In genomic region chr16:11319529-11320146, GRCh38 we compare ENCODE assay signal across 15 cellular contexts. TPM values are rescaled to one million over a fixed set of nuclear protein-coding genes. Genes with fewer than 3 reads are reported as not detected.
A peak's percentile ranks its signal among the peaks of the same experiment; 100 is the strongest.
DNase-seq lines count a peak whose midpoint lies in the region; ATAC-seq lines count a peak whose summit lies in the region.
"Had no signal": no experiment of that assay in that cellular context is flagged by ENCODE, and none has a peak within 500 bp of the region (broad histone marks: within the 10 kb centered on the region; RNA-seq: fewer than 3 reads in every experiment).

No MANE protein-coding gene starts in this region.

- no peak overlapping the region for H2BK5ac ChIP-seq in mesenchymal stem cell (ENCODE audit: low read depth, low read length, poor library complexity, severe bottlenecking)

- intact Hi-C loops in Right ventricle myocardium inferior (cut with DNase I) = no loop called here

- no peak overlapping the region for H3K4ac ChIP-seq in mesenchymal stem cell (ENCODE audit: low read depth in 1 of 2, low read length in 2 of 2)

- H3K27me3 ChIP-seq in SJCRH30 (no peaks in the 10 kb centered on the region), mesenchymal stem cell (ENCODE audit: control insufficient read depth in 1 of 2, insufficient read depth in 1 of 2, low read length in 2 of 2) (no peaks in the 10 kb centered on the region)
- H3K27me3 ChIP-seq: transverse colon had no signal

- no peak overlapping the region for H3K27ac ChIP-seq in SJCRH30
- no peak overlapping the region for H3K27ac ChIP-seq in mesenchymal stem cell (ENCODE audit: low read length, poor library complexity, severe bottlenecking)
- H3K27ac ChIP-seq: coronary artery, transverse colon had no signal

- H2BK15ac ChIP-seq in mesenchymal stem cell (ENCODE audit: low read depth, poor library complexity, severe bottlenecking) = peak overlapping the region; percentile 29

- H3K9me3 ChIP-seq in SJCRH30 (replicated peaks) (no peaks in the 10 kb centered on the region), mesenchymal stem cell (ENCODE audit: control insufficient read depth, low read length) (no peaks in the 10 kb centered on the region)
- H3K9me3 ChIP-seq: transverse colon had no signal

- no peak overlapping the region for H2BK12ac ChIP-seq in mesenchymal stem cell (ENCODE audit: low read length in 2 of 2)

- peaks cover 2% of the 10 kb centered on the region for H3K79me1 ChIP-seq in mesenchymal stem cell (replicated peaks; ENCODE audit: low read length, poor library complexity, severe bottlenecking)

- no peak overlapping the region for H2BK120ac ChIP-seq in mesenchymal stem cell (ENCODE audit: low read depth, low read length)

- no peak overlapping the region for H3K4me2 ChIP-seq in mesenchymal stem cell (ENCODE audit: low read length, poor library complexity, severe bottlenecking)

- H4K8ac ChIP-seq in mesenchymal stem cell (ENCODE audit: low read length) = no peak overlapping the region

- no peak overlapping the region for H4K91ac ChIP-seq in mesenchymal stem cell (ENCODE audit: low read length)

- H3K4me3 ChIP-seq in SJCRH30 = no peak overlapping the region
- H3K4me3 ChIP-seq in mesenchymal stem cell (ENCODE audit: insufficient read depth in 1 of 2, low read depth in 1 of 2, low read length in 2 of 2) = no peak overlapping the region
- H3K4me3 ChIP-seq: coronary artery, transverse colon had no signal

- no peak overlapping the region for H3K18ac ChIP-seq in mesenchymal stem cell (ENCODE audit: low read depth in 1 of 2, low read length in 2 of 2)

- ATAC-seq in GM21619 (IDR thresholded peaks at IDR 0.05; ENCODE audit: unreplicated experiment) = no peak
- ATAC-seq in Right ventricle myocardium inferior = no peak
- no peak for ATAC-seq in GM19328 (IDR thresholded peaks at IDR 0.05; ENCODE audit: unreplicated experiment)

- H3K9ac ChIP-seq in mesenchymal stem cell (ENCODE audit: low read length) = no peak overlapping the region

- WGBS in mesenchymal stem cell = 78% methylated on average over 7 of the region's 8 CpGs

- H2AFZ ChIP-seq in mesenchymal stem cell (ENCODE audit: low read depth, low read length) = no peak overlapping the region

- H3K4me1 ChIP-seq in SJCRH30 = peaks cover 24% of the 10 kb centered on the region
- peaks cover 32% of the 10 kb centered on the region for H3K4me1 ChIP-seq in mesenchymal stem cell (ENCODE audit: control insufficient read depth, insufficient read depth, low read depth, low read length)
- H3K4me1 ChIP-seq: transverse colon had no signal

- H3K36me3 ChIP-seq in SJCRH30 (no peaks in the 10 kb centered on the region), mesenchymal stem cell (ENCODE audit: control insufficient read depth in 1 of 2, insufficient read depth in 2 of 2, low read depth in 1 of 2, low read length in 2 of 2) (no peaks in the 10 kb centered on the region)
- H3K36me3 ChIP-seq: transverse colon had no signal

- H3K23ac ChIP-seq in mesenchymal stem cell (ENCODE audit: low read length in 2 of 2) = no peak overlapping the region

- DNase-seq in NCI-H2196 (lab: John Stamatoyannopoulos, UW; ENCODE audit: unreplicated experiment) (peak; percentile 27), NCI-H2196 treated with DMSO at 0.1 percent for 48 hours (lab: John Stamatoyannopoulos, UW; ENCODE audit: unreplicated experiment) (no peak), GM03348 (ENCODE audit: low spot score) (peak; percentile 31), SJCRH30 (peak; percentile 50 to 69), mesenchymal stem cell (no peak), Right ventricle myocardium inferior (ENCODE audit: missing footprints) (no peak)
- DNase-seq: islet precursor cell; NK-92 treated with Interleukin-12 subunit alpha and Interleukin-12 subunit beta, amount 100 ng/mL, for 24 hours; Right ventricle myocardium superior; transverse colon had no signal

- H3K14ac ChIP-seq in mesenchymal stem cell (ENCODE audit: low read length in 2 of 2) = no peak overlapping the region

- peak overlapping the region; percentile 97 for H2AK5ac ChIP-seq in mesenchymal stem cell (ENCODE audit: low read length, severe bottlenecking)

RNA-seq across cellular contexts. Expression of gene RMI2, which starts 25.6 kb away (rescaled TPM):
- 28.2 and 33.0 TPM in 2 replicates for total RNA-seq in SJCRH30 (2014; rRNA removed; shearing (Covaris generic))
- 4.6 TPM for polyA plus RNA-seq in mesenchymal stem cell (2013, experiment 1 of 2)
- 4.4 TPM for polyA plus RNA-seq in mesenchymal stem cell (2013, experiment 2 of 2)
- 0.76 TPM for total RNA-seq in Right ventricle myocardium inferior

RNA-seq across cellular contexts. Expression of gene PRM1, which starts 38.5 kb away (rescaled TPM):
- not detected in 2 replicates for total RNA-seq in SJCRH30 (2014; rRNA removed; shearing (Covaris generic))
- polyA plus RNA-seq in mesenchymal stem cell (2013, experiment 1 of 2) = not detected
- polyA plus RNA-seq in mesenchymal stem cell (2013, experiment 2 of 2) = not detected
- not detected for total RNA-seq in Right ventricle myocardium inferior
- total RNA-seq: mesothelial cell of epicardium, Right ventricle myocardium superior, transverse colon had no signal
- polyA plus RNA-seq: esophagus had no signal

RNA-seq across cellular contexts. Expression of gene PRM2, which starts 43.4 kb away (rescaled TPM):
- not detected in 2 replicates for total RNA-seq in SJCRH30 (2014; rRNA removed; shearing (Covaris generic))
- polyA plus RNA-seq in mesenchymal stem cell (2013, experiment 1 of 2) = not detected
- not detected for polyA plus RNA-seq in mesenchymal stem cell (2013, experiment 2 of 2)
- not detected for total RNA-seq in Right ventricle myocardium inferior
- total RNA-seq: mesothelial cell of epicardium, Right ventricle myocardium superior, transverse colon had no signal
- polyA plus RNA-seq: esophagus had no signal

RNA-seq across cellular contexts. Expression of gene PRM3, which starts 46.2 kb away (rescaled TPM):
- not detected in 2 replicates for total RNA-seq in SJCRH30 (2014; rRNA removed; shearing (Covaris generic))
- not detected for polyA plus RNA-seq in mesenchymal stem cell (2013, experiment 1 of 2)
- not detected for polyA plus RNA-seq in mesenchymal stem cell (2013, experiment 2 of 2)
- total RNA-seq in Right ventricle myocardium inferior = not detected
- total RNA-seq: mesothelial cell of epicardium, Right ventricle myocardium superior, transverse colon had no signal
- polyA plus RNA-seq: esophagus had no signal

RNA-seq across cellular contexts. Expression of gene TNP2, which starts 50.5 kb away (rescaled TPM):
- not detected in 2 replicates for total RNA-seq in SJCRH30 (2014; rRNA removed; shearing (Covaris generic))
- polyA plus RNA-seq in mesenchymal stem cell (2013, experiment 1 of 2) = not detected
- not detected for polyA plus RNA-seq in mesenchymal stem cell (2013, experiment 2 of 2)
- total RNA-seq in Right ventricle myocardium inferior = not detected
- total RNA-seq: mesothelial cell of epicardium, Right ventricle myocardium superior, transverse colon had no signal
- polyA plus RNA-seq: esophagus had no signal

Comparison
In these comparisons a context has a peak if more than half of its experiments do, and no peak if none do; other contexts are left out.
1. DNase-seq: peak in NCI-H2196 (single experiment), GM03348 (single experiment) and SJCRH30 (2 of 2); none in NCI-H2196 treated with DMSO at 0.1 percent for 48 hours (single experiment), mesenchymal stem cell (single experiment) and Right ventricle myocardium inferior (single experiment).
2. RNA of gene RMI2, which starts 25.6 kb away (total RNA-seq): 28.2 to 33.0 TPM in SJCRH30; 0.76 TPM in Right ventricle myocardium inferior (single experiment); every median in the first group is over 10 times any median in the second.